In genomic region chr11:93512965-93513667, GRCh38 we compare ENCODE assay signal across 9 cellular contexts. TPM values are rescaled to one million over a fixed set of nuclear protein-coding genes. Genes with fewer than 3 reads are reported as not detected.
DNase-seq lines count a peak whose midpoint lies in the region; ATAC-seq and TF ChIP-seq lines count a peak whose summit lies in the region.
"Had no signal": no experiment of that assay in that cellular context is flagged by ENCODE, and none has a peak within 500 bp of the region (broad histone marks: within the 10 kb centered on the region; RNA-seq: fewer than 3 reads in every experiment).

No MANE protein-coding gene starts in this region.

- no peaks in the 10 kb centered on the region for H3K36me3 Mint-ChIP-seq in HFFc6 (ENCODE audit: low read depth)

- TF ChIP-seq CTCF in HFFc6 (IDR thresholded peaks at IDR 0.05) (no peak), suprapubic skin (IDR thresholded peaks at IDR 0.05) (no peak)

- H3K4me3 ChIP-seq in suprapubic skin = no peak overlapping the region

- ATAC-seq in GM18861 (IDR thresholded peaks at IDR 0.05; ENCODE audit: unreplicated experiment) (peak; percentile 72), GM21381 (IDR thresholded peaks at IDR 0.05; ENCODE audit: unreplicated experiment) (peak; percentile 73), HG03025 (IDR thresholded peaks at IDR 0.05; ENCODE audit: low FRiP score, unreplicated experiment) (peak; percentile 74)

- H3K4me1 ChIP-seq in suprapubic skin = peaks cover 14% of the 10 kb centered on the region

- 99% methylated on average over 3 of the region's 3 CpGs for WGBS in suprapubic skin

- H3K9me3 Mint-ChIP-seq in HFFc6 = no peaks in the 10 kb centered on the region

- H3K9me3 ChIP-seq in suprapubic skin = no peaks in the 10 kb centered on the region

- DNase-seq in NOMO-1 treated with DMSO at 0.1 percent for 48 hours (lab: John Stamatoyannopoulos, UW; ENCODE audit: unreplicated experiment) (peak; percentile 64), Kasumi-1 (lab: John Stamatoyannopoulos, UW) (no peak), HFFc6 (no peak), suprapubic skin (ENCODE audit: low spot score in 2 of 2) (no peak), cortex of kidney (lab: John Stamatoyannopoulos, UW) (no peak)
- DNase-seq: Right ventricle myocardium superior had no signal

- no peaks in the 10 kb centered on the region for H3K27me3 ChIP-seq in suprapubic skin

- no peak overlapping the region for H3K27ac Mint-ChIP-seq in HFFc6

- no peak for TF ChIP-seq EP300 in suprapubic skin (IDR thresholded peaks at IDR 0.05)

- H3K27ac ChIP-seq in suprapubic skin = no peak overlapping the region

- no peaks in the 10 kb centered on the region for H3K4me1 Mint-ChIP-seq in HFFc6 (ENCODE audit: low read depth)

- no peak overlapping the region for H3K4me3 Mint-ChIP-seq in HFFc6

- no peaks in the 10 kb centered on the region for H3K27me3 Mint-ChIP-seq in HFFc6 (ENCODE audit: insufficient read depth)

- no peaks in the 10 kb centered on the region for H3K36me3 ChIP-seq in suprapubic skin

- TF ChIP-seq POLR2A in suprapubic skin (IDR thresholded peaks at IDR 0.05) = no peak

RNA-seq across cellular contexts. Expression of gene SMCO4, which starts 30.1 kb away (rescaled TPM):
- total RNA-seq in HFFc6 (2021; fragmentation: NEBNext Ultra II Directional; extraction: Animal tissue kit (Norgen Biotek cat#: 25700)) = 10 to 100 TPM in 4 of 6 experiments, 1 to 10 TPM in 2; 8.6 to 13.1 (median 11.0) TPM
- total RNA-seq in suprapubic skin = 10 to 100 TPM; 12.1 to 53.1 (median 26.9) TPM
